Comparison of ENCODE assay signal across 29 cellular contexts in the genomic region with DNA sequence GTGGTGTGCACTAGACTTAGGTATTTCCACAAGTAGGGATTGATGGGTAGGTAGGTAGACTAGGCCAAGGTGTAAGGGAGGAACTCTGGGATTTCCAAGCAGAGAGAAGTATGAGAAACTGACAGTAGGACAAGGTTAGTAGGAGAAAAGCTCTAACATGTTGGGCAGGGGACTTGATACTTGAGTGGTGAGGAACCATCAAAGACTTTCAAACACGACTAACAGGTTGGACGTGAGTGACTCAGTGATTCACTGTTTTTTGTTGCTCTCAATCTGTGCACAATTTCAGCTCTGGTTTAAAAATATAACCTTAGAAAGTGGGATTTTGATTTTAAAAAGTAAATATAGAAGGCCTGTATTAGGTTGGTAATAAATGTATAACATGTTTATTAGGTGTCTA. TPM values are rescaled to one million over a fixed set of nuclear protein-coding genes. Genes with fewer than 3 reads are reported as not detected.
DNase-seq lines count a peak whose midpoint lies in the region; ATAC-seq and TF ChIP-seq lines count a peak whose summit lies in the region.
"Had no signal": no experiment of that assay in that cellular context is flagged by ENCODE, and none has a peak within 500 bp of the region (broad histone marks: within the 10 kb centered on the region; RNA-seq: fewer than 3 reads in every experiment).

No MANE protein-coding gene starts in this region.

- 78 to 89% methylated on average over 2 of the region's 2 CpGs for WGBS in transverse colon (ENCODE audit: low coverage in 1 of 2), 2 donors

- no TSS peak for BruUV-seq in PC-3 (replicated peaks; lab: Mats Ljungman, UMichigan)

- no peaks in the 10 kb centered on the region for H3K36me3 ChIP-seq in PC-3 (ENCODE audit: low read depth, low read length)
- H3K36me3 ChIP-seq in transverse colon, result peaks cover 0 to 4% (median 0%) of the 10 kb centered on the region in 4 donors
- H3K36me3 ChIP-seq: HAP-1, left lung, MG63 had no signal

- H4K20me1 ChIP-seq in PC-3 (ENCODE audit: low read length), result no peaks in the 10 kb centered on the region

- H3K9me2 ChIP-seq in PC-3 (replicated peaks; ENCODE audit: low read length), result no peaks in the 10 kb centered on the region

- no peak for TF ChIP-seq CTCF in PC-3 (conservative IDR thresholded peaks at IDR 0.05; ENCODE audit: low read depth, low read length)
- TF ChIP-seq CTCF in transverse colon (IDR thresholded peaks at IDR 0.05), result no peak

- no peak overlapping the region for H3K4me3 ChIP-seq in PC-3 (ENCODE audit: low read length)
- no peak overlapping the region for H3K4me3 ChIP-seq in transverse colon
- H3K4me3 ChIP-seq: HAP-1, K562, left lung, MG63, spleen, thoracic aorta had no signal

- in situ Hi-C loops in transverse colon (cut with MboI; ENCODE audit: low pct_ligation_motif_present in 1 of 4, low pct_unique_long_range_greater_than_20kb in 1 of 4, low sequenced_read_pairs in 3 of 4), result no loop called here

- TF ChIP-seq POLR2A in transverse colon (IDR thresholded peaks at IDR 0.05), result no peak

- DNase-seq in DMS53 (lab: John Stamatoyannopoulos, UW), result peak; percentile 44
- DNase-seq in DMS53 treated with DMSO at 0.1 percent for 48 hours (lab: John Stamatoyannopoulos, UW; ENCODE audit: unreplicated experiment), result no peak
- DNase-seq in PC-3, result peak; percentile 71
- no peak for DNase-seq in transverse colon
- no peak for DNase-seq in cerebellar cortex (ENCODE audit: low spot score)
- no peak for DNase-seq in islet precursor cell
- DNase-seq: activated CD4-positive, alpha-beta memory T cell treated with anti-CD3 and anti-CD28 coated beads, Interleukin-2, amount 10 ng/mL, durations not matched to agents 7 days and 5 days; activated effector memory CD4-positive, alpha-beta T cell treated with anti-CD3 and anti-CD28 coated beads, Interleukin-2, amount 50 U/mL, for 16 hours; activated naive CD8-positive, alpha-beta T cell treated with anti-CD3 and anti-CD28 coated beads, Interleukin-2, amount 10 ng/mL, durations not matched to agents 7 days and 5 days; BE2C; erythroblast; foreskin fibroblast; left lung; MG63; midbrain; natural killer cell; NCI-H1417; NCI-H2081 treated with DMSO at 0.1 percent for 48 hours; NCI-H774; spleen; stimulated activated CD4-positive, alpha-beta T cell treated with anti-CD3 and anti-CD28 coated beads, Interleukin-2, amount 100 ng/mL, for 48 hours; T1000 had no signal

- ATAC-seq in PC-3, result no peak; the same call in 1 of the 2 replicates
- peak; percentile 91 for ATAC-seq in esophagus mucosa
- ATAC-seq in HG02678 (IDR thresholded peaks at IDR 0.05; ENCODE audit: unreplicated experiment), result no peak
- ATAC-seq: K562; left lung; natural killer cell; Right ventricle myocardium inferior; stimulated activated effector memory CD8-positive, alpha-beta T cell treated with anti-CD3 and anti-CD28 coated beads, Interleukin-12 subunit alpha, Interleukin-12 subunit beta, amount 100 ng/mL, for 72 hours had no signal

- POLR2A ChIA-PET in PC-3 (lab: Charles Lee; ENCODE audit: unreplicated experiment), result interaction anchor here (0.5 kb wide), 1 partner anchor 600 kb away, joined by 3 read pairs; no protein-coding TSS in a partner anchor

- no peak overlapping the region for H3K27ac ChIP-seq in PC-3 (ENCODE audit: low read length)
- H3K27ac ChIP-seq in transverse colon, result peak overlapping the region in 3 of 4 donors; percentile 51 to 67 (median 54)
- H3K27ac ChIP-seq: left lung, thoracic aorta had no signal

- intact Hi-C loops in PC-3 (cut with micrococcal nuclease), result no loop called here
- intact Hi-C loops in transverse colon (cut with DNase I; ENCODE audit: low total_unique reads), result no loop called here

- peaks cover 12% of the 10 kb centered on the region for H3K4me1 ChIP-seq in PC-3 (ENCODE audit: insufficient read depth, low read length)
- peaks cover 9 to 34% (median 15%) of the 10 kb centered on the region in 4 donors for H3K4me1 ChIP-seq in transverse colon
- H3K4me1 ChIP-seq: BE2C, HAP-1, left lung had no signal

- no peak overlapping the region for H3K9ac ChIP-seq in PC-3 (ENCODE audit: low read length)

- H3F3A ChIP-seq in PC-3 (ENCODE audit: low read length, unreplicated experiment), result no peaks in the 10 kb centered on the region

- H3K4me2 ChIP-seq in PC-3 (ENCODE audit: low read length), result peak overlapping the region; percentile 30

- H3K79me2 ChIP-seq in PC-3 (ENCODE audit: low read length), result no peaks in the 10 kb centered on the region

- no peaks in the 10 kb centered on the region for H3K27me3 ChIP-seq in PC-3 (ENCODE audit: low read length)
- H3K27me3 ChIP-seq in transverse colon, result no peaks in the 10 kb centered on the region
- H3K27me3 ChIP-seq: BE2C, left lung, MG63, spleen had no signal

- H2AFZ ChIP-seq in PC-3 (ENCODE audit: low read length), result no peak overlapping the region

- H3K9me3 ChIP-seq in PC-3 (ENCODE audit: low read length), result no peaks in the 10 kb centered on the region
- H3K9me3 ChIP-seq in transverse colon, result no peaks in the 10 kb centered on the region
- H3K9me3 ChIP-seq: BE2C, HAP-1, left lung, MG63, thoracic aorta had no signal

- CTCF ChIA-PET in PC-3 (lab: Charles Lee), result no interaction called here

- no peak for TF ChIP-seq EP300 in transverse colon (IDR thresholded peaks at IDR 0.05; ENCODE audit: low read depth)

RNA-seq across cellular contexts. Expression of gene KLHDC10, which starts 44.4 kb away (rescaled TPM):
- total RNA-seq in PC-3 (2014; rRNA removed) (13.2 and 21.6 TPM in 2 replicates), esophagus mucosa (20.8 TPM), transverse colon (10 to 100 TPM in 3 of 4 donors, 1 to 10 TPM in 1; 9.4 to 23.5 (median 15.6) TPM)

Comparison
In these comparisons a context has a peak if more than half of its experiments do, and no peak if none do; other contexts are left out.
1. DNase-seq: peak in DMS53 (single experiment) and PC-3 (single experiment); none in DMS53 treated with DMSO at 0.1 percent for 48 hours (single experiment), transverse colon (single experiment), cerebellar cortex (single experiment) and islet precursor cell (single experiment).